Comparison of ENCODE assay signal across 1 cellular context in the genomic region with DNA sequence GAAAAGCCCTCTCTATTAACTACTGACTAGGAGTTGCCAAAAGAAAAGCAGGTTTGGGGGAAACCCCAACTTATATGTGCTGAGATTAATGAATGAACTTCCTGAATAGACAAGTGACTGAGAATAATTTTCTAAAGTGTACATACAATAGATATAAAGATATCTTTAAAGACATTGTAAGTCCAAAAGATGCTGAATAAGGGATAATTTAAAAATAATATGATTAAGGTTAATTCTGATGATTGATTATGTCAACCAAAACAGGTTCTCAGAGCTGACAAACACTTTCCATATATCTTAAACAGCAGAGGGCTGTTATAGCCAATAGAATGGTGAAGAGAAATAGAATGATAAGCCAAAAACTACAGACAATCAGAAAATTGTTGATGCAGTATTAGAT.
TF ChIP-seq lines count a peak whose summit lies in the region.

No MANE protein-coding gene starts in this region.

TF ChIP-seq in K562, 482 proteins besides CTCF, POLR2A, EP300 and RAD21:
- TF ChIP-seq KLF13 (tag; IDR thresholded peaks at IDR 0.05; ENCODE audit: borderline replicate concordance, low read depth) (no peak), ZNF316 (IDR thresholded peaks at IDR 0.05) (peak; percentile 71), MAFF (IDR thresholded peaks at IDR 0.05; ENCODE audit: low read length) (peak; percentile 30; the same call in 1 of the 2 replicates), NR2C1 (IDR thresholded peaks at IDR 0.05) (no peak), NR2C1 (tag; IDR thresholded peaks at IDR 0.05) (no peak), ZNF354B (CRISPR knock-in tag; IDR thresholded peaks at IDR 0.05) (no peak), XRCC4 (IDR thresholded peaks at IDR 0.05; ENCODE audit: extremely low read depth, insufficient read depth, insufficient read length) (no peak), FOXA1 (IDR thresholded peaks at IDR 0.05; ENCODE audit: borderline replicate concordance) (no peak), CBX8 (IDR thresholded peaks at IDR 0.05; ENCODE audit: borderline replicate concordance, extremely low read depth, low read depth, low read length, poor library complexity, severe bottlenecking) (no peak), NFIX (CRISPR knock-in tag; IDR thresholded peaks at IDR 0.05; ENCODE audit: low read depth) (no peak), RHOXF2B (CRISPR knock-in tag; conservative IDR thresholded peaks at IDR 0.05) (no peak), C11orf30 (IDR thresholded peaks at IDR 0.05; ENCODE audit: low read depth) (peak; percentile 29; the same call in 1 of the 2 replicates), ZNF165 (CRISPR knock-in tag; IDR thresholded peaks at IDR 0.05; ENCODE audit: borderline replicate concordance) (no peak), MAFK (IDR thresholded peaks at IDR 0.05; ENCODE audit: low read length) (peak; percentile 28; the same call in 1 of the 2 replicates), MAFG (tag; conservative IDR thresholded peaks at IDR 0.05) (peak; percentile 37)
